In the genomic region with DNA sequence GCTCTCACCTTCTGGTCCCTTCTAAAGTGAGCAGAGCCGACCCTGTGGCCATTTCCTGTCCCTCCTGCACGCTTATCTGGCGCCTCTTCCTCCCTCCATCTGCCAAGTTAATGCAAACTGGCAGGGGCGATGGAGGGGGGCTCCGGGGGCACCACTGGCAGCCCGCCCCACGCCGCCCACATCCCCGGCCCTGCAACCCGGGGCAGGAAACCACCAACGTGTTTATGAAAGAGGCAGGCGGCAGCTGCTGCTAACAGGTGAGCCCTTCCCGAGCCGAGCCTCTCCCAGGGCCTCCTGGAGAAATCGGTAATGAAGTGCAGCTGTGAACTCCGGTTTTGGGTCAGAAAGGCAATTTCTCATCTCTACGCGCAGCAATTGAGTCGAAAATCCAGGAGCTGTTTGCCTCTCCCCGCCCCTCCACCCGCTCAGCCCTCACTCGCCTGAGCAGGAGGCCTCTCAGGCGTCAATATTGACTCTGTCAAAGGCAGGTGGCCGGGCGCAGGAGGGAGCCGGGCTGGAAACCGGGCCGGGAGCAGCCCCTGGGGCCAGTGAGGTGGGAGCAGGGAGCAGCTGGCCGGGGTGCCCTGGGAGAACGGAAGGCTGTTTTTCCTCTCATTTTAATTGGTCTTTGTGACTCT, we compare ENCODE assay signal across 1 cellular context.
TF ChIP-seq lines count a peak whose summit lies in the region.

No MANE protein-coding gene starts in this region.

TF ChIP-seq in HepG2, 621 proteins besides CTCF, POLR2A, EP300 and RAD21 (continued from another document and continues in another):
- TF ChIP-seq, protein P1, sequence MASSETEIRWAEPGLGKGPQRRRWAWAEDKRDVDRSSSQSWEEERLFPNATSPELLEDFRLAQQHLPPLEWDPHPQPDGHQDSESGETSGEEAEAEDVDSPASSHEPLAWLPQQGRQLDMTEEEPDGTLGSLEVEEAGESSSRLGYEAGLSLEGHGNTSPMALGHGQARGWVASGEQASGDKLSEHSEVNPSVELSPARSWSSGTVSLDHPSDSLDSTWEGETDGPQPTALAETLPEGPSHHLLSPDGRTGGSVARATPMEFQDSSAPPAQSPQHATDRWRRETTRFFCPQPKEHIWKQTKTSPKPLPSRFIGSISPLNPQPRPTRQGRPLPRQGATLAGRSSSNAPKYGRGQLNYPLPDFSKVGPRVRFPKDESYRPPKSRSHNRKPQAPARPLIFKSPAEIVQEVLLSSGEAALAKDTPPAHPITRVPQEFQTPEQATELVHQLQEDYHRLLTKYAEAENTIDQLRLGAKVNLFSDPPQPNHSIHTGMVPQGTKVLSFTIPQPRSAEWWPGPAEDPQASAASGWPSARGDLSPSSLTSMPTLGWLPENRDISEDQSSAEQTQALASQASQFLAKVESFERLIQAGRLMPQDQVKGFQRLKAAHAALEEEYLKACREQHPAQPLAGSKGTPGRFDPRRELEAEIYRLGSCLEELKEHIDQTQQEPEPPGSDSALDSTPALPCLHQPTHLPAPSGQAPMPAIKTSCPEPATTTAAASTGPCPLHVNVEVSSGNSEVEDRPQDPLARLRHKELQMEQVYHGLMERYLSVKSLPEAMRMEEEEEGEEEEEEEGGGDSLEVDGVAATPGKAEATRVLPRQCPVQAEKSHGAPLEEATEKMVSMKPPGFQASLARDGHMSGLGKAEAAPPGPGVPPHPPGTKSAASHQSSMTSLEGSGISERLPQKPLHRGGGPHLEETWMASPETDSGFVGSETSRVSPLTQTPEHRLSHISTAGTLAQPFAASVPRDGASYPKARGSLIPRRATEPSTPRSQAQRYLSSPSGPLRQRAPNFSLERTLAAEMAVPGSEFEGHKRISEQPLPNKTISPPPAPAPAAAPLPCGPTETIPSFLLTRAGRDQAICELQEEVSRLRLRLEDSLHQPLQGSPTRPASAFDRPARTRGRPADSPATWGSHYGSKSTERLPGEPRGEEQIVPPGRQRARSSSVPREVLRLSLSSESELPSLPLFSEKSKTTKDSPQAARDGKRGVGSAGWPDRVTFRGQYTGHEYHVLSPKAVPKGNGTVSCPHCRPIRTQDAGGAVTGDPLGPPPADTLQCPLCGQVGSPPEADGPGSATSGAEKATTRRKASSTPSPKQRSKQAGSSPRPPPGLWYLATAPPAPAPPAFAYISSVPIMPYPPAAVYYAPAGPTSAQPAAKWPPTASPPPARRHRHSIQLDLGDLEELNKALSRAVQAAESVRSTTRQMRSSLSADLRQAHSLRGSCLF (CRISPR knock-in tag; IDR thresholded peaks at IDR 0.05; ENCODE audit: borderline replicate concordance), result peak; percentile 83; the same call in 1 of the 2 replicates
- TF ChIP-seq, protein P2, sequence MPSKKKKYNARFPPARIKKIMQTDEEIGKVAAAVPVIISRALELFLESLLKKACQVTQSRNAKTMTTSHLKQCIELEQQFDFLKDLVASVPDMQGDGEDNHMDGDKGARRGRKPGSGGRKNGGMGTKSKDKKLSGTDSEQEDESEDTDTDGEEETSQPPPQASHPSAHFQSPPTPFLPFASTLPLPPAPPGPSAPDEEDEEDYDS (CRISPR knock-in tag; IDR thresholded peaks at IDR 0.05), result peak; percentile 47; the same call in 1 of the 2 replicates
- TF ChIP-seq ZNF354B (CRISPR knock-in tag; IDR thresholded peaks at IDR 0.05) (peak; percentile 83; the same call in 1 of the 2 replicates), BHLHE40 (IDR thresholded peaks at IDR 0.05; ENCODE audit: low read length) (peak; percentile 75; the same call in 1 of the 2 replicates), TCF7L2 (IDR thresholded peaks at IDR 0.05; ENCODE audit: low read depth, low read length) (no peak), ZKSCAN8 (CRISPR knock-in tag; IDR thresholded peaks at IDR 0.05; ENCODE audit: borderline replicate concordance) (0 out of 2 replicates have a peak, but pooled peaks have one; percentile 51), ZSCAN9 (CRISPR knock-in tag; IDR thresholded peaks at IDR 0.05; ENCODE audit: borderline replicate concordance) (peak; percentile 93; the same call in 1 of the 2 replicates), ZNF430 (CRISPR knock-in tag; IDR thresholded peaks at IDR 0.05) (peak; percentile 85; the same call in 1 of the 2 replicates), KDM4B (CRISPR knock-in tag; IDR thresholded peaks at IDR 0.05) (peak; percentile 61), ZNF720 (CRISPR knock-in tag; IDR thresholded peaks at IDR 0.05) (no peak; the same call in 1 of the 2 replicates), ZNF616 (CRISPR knock-in tag; IDR thresholded peaks at IDR 0.05; ENCODE audit: low read depth) (peak; percentile 90; the same call in 1 of the 2 replicates), PCBP2 (optimal IDR thresholded peaks at IDR 0.05; ENCODE audit: low read depth, low read length, poor library complexity, severe bottlenecking) (no peak), ZNF10 (CRISPR knock-in tag; IDR thresholded peaks at IDR 0.05; ENCODE audit: borderline replicate concordance, low read depth) (no peak), IRF2 (CRISPR knock-in tag; IDR thresholded peaks at IDR 0.05) (peak; percentile 56; the same call in 1 of the 2 replicates), ZNF510 (CRISPR knock-in tag; IDR thresholded peaks at IDR 0.05; ENCODE audit: low read depth) (0 out of 2 replicates have a peak, but pooled peaks have one; percentile 36), ZNF841 (CRISPR knock-in tag; IDR thresholded peaks at IDR 0.05; ENCODE audit: borderline replicate concordance) (peak; percentile 79; the same call in 1 of the 2 replicates), U2AF1 (optimal IDR thresholded peaks at IDR 0.05; ENCODE audit: low read depth, low read length) (no peak), ZFY (CRISPR knock-in tag; IDR thresholded peaks at IDR 0.05) (peak; percentile 90), GATAD1 (CRISPR knock-in tag; IDR thresholded peaks at IDR 0.05) (peak; percentile 71), ZBTB42 (CRISPR knock-in tag; IDR thresholded peaks at IDR 0.05) (0 out of 2 replicates have a peak, but pooled peaks have one; percentile 72), KDM5B (CRISPR knock-in tag; IDR thresholded peaks at IDR 0.05; ENCODE audit: borderline replicate concordance) (peak; percentile 83; the same call in 1 of the 2 replicates)
- TF ChIP-seq, protein P3, sequence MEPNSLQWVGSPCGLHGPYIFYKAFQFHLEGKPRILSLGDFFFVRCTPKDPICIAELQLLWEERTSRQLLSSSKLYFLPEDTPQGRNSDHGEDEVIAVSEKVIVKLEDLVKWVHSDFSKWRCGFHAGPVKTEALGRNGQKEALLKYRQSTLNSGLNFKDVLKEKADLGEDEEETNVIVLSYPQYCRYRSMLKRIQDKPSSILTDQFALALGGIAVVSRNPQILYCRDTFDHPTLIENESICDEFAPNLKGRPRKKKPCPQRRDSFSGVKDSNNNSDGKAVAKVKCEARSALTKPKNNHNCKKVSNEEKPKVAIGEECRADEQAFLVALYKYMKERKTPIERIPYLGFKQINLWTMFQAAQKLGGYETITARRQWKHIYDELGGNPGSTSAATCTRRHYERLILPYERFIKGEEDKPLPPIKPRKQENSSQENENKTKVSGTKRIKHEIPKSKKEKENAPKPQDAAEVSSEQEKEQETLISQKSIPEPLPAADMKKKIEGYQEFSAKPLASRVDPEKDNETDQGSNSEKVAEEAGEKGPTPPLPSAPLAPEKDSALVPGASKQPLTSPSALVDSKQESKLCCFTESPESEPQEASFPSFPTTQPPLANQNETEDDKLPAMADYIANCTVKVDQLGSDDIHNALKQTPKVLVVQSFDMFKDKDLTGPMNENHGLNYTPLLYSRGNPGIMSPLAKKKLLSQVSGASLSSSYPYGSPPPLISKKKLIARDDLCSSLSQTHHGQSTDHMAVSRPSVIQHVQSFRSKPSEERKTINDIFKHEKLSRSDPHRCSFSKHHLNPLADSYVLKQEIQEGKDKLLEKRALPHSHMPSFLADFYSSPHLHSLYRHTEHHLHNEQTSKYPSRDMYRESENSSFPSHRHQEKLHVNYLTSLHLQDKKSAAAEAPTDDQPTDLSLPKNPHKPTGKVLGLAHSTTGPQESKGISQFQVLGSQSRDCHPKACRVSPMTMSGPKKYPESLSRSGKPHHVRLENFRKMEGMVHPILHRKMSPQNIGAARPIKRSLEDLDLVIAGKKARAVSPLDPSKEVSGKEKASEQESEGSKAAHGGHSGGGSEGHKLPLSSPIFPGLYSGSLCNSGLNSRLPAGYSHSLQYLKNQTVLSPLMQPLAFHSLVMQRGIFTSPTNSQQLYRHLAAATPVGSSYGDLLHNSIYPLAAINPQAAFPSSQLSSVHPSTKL (CRISPR knock-in tag; IDR thresholded peaks at IDR 0.05), result peak; percentile 90
- TF ChIP-seq, protein P4, sequence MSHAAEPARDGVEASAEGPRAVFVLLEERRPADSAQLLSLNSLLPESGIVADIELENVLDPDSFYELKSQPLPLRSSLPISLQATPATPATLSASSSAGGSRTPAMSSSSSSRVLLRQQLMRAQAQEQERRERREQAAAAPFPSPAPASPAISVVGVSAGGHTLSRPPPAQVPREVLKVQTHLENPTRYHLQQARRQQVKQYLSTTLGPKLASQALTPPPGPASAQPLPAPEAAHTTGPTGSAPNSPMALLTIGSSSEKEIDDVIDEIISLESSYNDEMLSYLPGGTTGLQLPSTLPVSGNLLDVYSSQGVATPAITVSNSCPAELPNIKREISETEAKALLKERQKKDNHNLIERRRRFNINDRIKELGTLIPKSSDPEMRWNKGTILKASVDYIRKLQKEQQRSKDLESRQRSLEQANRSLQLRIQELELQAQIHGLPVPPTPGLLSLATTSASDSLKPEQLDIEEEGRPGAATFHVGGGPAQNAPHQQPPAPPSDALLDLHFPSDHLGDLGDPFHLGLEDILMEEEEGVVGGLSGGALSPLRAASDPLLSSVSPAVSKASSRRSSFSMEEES (CRISPR knock-in tag; IDR thresholded peaks at IDR 0.05), result peak; percentile 73
- TF ChIP-seq, protein P5, sequence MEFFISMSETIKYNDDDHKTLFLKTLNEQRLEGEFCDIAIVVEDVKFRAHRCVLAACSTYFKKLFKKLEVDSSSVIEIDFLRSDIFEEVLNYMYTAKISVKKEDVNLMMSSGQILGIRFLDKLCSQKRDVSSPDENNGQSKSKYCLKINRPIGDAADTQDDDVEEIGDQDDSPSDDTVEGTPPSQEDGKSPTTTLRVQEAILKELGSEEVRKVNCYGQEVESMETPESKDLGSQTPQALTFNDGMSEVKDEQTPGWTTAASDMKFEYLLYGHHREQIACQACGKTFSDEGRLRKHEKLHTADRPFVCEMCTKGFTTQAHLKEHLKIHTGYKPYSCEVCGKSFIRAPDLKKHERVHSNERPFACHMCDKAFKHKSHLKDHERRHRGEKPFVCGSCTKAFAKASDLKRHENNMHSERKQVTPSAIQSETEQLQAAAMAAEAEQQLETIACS (CRISPR knock-in tag; IDR thresholded peaks at IDR 0.05), result no peak
- TF ChIP-seq, protein P6, sequence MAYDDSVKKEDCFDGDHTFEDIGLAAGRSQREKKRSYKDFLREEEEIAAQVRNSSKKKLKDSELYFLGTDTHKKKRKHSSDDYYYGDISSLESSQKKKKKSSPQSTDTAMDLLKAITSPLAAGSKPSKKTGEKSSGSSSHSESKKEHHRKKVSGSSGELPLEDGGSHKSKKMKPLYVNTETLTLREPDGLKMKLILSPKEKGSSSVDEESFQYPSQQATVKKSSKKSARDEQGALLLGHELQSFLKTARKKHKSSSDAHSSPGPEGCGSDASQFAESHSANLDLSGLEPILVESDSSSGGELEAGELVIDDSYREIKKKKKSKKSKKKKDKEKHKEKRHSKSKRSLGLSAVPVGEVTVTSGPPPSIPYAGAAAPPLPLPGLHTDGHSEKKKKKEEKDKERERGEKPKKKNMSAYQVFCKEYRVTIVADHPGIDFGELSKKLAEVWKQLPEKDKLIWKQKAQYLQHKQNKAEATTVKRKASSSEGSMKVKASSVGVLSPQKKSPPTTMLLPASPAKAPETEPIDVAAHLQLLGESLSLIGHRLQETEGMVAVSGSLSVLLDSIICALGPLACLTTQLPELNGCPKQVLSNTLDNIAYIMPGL (CRISPR knock-in tag; IDR thresholded peaks at IDR 0.05; ENCODE audit: borderline replicate concordance in 1 of 2, low read depth in 1 of 2), result peak; percentile 68 to 78; a peak in 3 of 4 replicates
- TF ChIP-seq, protein P7, sequence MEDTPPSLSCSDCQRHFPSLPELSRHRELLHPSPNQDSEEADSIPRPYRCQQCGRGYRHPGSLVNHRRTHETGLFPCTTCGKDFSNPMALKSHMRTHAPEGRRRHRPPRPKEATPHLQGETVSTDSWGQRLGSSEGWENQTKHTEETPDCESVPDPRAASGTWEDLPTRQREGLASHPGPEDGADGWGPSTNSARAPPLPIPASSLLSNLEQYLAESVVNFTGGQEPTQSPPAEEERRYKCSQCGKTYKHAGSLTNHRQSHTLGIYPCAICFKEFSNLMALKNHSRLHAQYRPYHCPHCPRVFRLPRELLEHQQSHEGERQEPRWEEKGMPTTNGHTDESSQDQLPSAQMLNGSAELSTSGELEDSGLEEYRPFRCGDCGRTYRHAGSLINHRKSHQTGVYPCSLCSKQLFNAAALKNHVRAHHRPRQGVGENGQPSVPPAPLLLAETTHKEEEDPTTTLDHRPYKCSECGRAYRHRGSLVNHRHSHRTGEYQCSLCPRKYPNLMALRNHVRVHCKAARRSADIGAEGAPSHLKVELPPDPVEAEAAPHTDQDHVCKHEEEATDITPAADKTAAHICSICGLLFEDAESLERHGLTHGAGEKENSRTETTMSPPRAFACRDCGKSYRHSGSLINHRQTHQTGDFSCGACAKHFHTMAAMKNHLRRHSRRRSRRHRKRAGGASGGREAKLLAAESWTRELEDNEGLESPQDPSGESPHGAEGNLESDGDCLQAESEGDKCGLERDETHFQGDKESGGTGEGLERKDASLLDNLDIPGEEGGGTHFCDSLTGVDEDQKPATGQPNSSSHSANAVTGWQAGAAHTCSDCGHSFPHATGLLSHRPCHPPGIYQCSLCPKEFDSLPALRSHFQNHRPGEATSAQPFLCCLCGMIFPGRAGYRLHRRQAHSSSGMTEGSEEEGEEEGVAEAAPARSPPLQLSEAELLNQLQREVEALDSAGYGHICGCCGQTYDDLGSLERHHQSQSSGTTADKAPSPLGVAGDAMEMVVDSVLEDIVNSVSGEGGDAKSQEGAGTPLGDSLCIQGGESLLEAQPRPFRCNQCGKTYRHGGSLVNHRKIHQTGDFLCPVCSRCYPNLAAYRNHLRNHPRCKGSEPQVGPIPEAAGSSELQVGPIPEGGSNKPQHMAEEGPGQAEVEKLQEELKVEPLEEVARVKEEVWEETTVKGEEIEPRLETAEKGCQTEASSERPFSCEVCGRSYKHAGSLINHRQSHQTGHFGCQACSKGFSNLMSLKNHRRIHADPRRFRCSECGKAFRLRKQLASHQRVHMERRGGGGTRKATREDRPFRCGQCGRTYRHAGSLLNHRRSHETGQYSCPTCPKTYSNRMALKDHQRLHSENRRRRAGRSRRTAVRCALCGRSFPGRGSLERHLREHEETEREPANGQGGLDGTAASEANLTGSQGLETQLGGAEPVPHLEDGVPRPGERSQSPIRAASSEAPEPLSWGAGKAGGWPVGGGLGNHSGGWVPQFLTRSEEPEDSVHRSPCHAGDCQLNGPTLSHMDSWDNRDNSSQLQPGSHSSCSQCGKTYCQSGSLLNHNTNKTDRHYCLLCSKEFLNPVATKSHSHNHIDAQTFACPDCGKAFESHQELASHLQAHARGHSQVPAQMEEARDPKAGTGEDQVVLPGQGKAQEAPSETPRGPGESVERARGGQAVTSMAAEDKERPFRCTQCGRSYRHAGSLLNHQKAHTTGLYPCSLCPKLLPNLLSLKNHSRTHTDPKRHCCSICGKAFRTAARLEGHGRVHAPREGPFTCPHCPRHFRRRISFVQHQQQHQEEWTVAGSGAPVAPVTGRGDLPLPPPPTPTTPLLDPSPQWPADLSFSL (CRISPR knock-in tag; IDR thresholded peaks at IDR 0.05), result 0 out of 2 replicates have a peak, but pooled peaks have one; percentile 44
- TF ChIP-seq, protein P8, sequence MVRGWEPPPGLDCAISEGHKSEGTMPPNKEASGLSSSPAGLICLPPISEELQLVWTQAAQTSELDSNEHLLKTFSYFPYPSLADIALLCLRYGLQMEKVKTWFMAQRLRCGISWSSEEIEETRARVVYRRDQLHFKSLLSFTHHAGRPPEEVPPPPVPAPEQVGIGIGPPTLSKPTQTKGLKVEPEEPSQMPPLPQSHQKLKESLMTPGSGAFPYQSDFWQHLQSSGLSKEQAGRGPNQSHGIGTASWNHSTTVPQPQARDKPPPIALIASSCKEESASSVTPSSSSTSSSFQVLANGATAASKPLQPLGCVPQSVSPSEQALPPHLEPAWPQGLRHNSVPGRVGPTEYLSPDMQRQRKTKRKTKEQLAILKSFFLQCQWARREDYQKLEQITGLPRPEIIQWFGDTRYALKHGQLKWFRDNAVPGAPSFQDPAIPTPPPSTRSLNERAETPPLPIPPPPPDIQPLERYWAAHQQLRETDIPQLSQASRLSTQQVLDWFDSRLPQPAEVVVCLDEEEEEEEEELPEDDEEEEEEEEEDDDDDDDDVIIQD (CRISPR knock-in tag; IDR thresholded peaks at IDR 0.05; ENCODE audit: low read depth), result peak; percentile 76
